In the genomic region with DNA sequence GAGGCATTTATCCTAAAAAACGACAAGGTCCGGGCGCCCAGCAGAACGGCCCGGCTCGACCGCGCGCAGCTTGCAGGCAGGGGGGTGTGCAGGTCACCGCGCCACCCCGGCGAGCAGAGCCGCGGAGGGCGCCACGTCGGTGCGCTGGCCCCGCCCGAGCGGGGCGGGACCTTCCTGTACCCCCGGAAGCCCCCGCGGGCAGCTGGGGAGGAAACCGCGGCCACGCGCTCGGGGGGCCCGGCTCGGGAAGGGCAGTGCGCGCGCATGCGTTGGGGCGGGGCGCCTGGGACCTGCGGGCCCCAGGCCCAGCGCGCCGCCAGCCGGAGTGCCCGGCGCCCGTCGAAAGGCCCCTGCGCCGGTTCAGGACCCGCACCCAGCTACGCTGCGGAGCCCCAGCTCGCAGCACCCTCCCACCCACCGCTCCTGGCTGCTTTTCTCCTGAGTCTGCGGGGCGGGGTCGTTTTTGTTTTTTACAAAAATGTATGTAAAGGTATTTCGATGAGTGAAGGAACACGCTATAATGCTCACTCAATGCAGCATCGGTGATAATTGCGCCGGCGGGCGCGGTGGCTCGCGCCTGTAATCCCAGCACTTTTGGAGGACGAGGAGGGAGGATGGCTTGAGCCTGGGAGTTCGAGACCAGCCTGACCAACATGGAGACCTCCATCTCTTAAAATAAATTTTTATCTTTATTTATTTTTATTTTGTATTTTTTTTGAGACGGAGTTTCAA, we compare ENCODE assay signal across 7 cellular contexts. TPM values are rescaled to one million over a fixed set of nuclear protein-coding genes. Genes with fewer than 3 reads are reported as not detected.
DNase-seq lines count a peak whose midpoint lies in the region; ATAC-seq, FAIRE-seq and TF ChIP-seq lines count a peak whose summit lies in the region.

No MANE protein-coding gene starts in this region.

- DNase-seq in GM19239 (ENCODE audit: insufficient read length, low spot score) (peak; percentile 70), natural killer cell (peak; percentile 87), DMS153 (lab: John Stamatoyannopoulos, UW) (no peak)
- peak; percentile 64 for DNase-seq in activated CD8-positive, alpha-beta memory T cell treated with anti-CD3 and anti-CD28 coated beads, Interleukin-2, amount 50 U/mL, for 24 hours (ENCODE audit: extremely low read depth)
- DNase-seq in stimulated activated naive CD4-positive, alpha-beta T cell (lab: John Stamatoyannopoulos, UW), result peak; percentile 68 to 83 (median 75)

- H3K27me3 ChIP-seq in esophagus (ENCODE audit: control insufficient read depth in 1 of 2, insufficient read depth in 2 of 2, low read length in 2 of 2), result no peaks in the 10 kb centered on the region

- peaks cover 0 to 2% of the 10 kb centered on the region in 2 donors for H3K4me1 ChIP-seq in esophagus (ENCODE audit: control insufficient read depth in 2 of 2, insufficient read depth in 2 of 2, low read length in 1 of 2)

- H3K4me3 ChIP-seq in esophagus (ENCODE audit: low read depth in 1 of 2, low read length in 2 of 2), result peak overlapping the region; percentile 50 to 56

- H3K36me3 ChIP-seq in esophagus (ENCODE audit: control insufficient read depth in 2 of 2, insufficient read depth in 2 of 2, low read length in 1 of 2), result no peaks in the 10 kb centered on the region

- H3K9me3 ChIP-seq in esophagus (ENCODE audit: control insufficient read depth in 2 of 2, insufficient read depth in 1 of 2, low read depth in 1 of 2, low read length in 1 of 2), result no peaks in the 10 kb centered on the region

- H3K27ac Mint-ChIP-seq in natural killer cell, result peak overlapping the region; percentile 83

- no peaks in the 10 kb centered on the region for H3K9me3 Mint-ChIP-seq in natural killer cell

- WGBS in esophagus, 2 donors, result 3 to 4% methylated on average over 60 to 71 of the region's 71 CpGs

- TF ChIP-seq CTCF in natural killer cell (IDR thresholded peaks at IDR 0.05), result no peak

- H3K4me3 Mint-ChIP-seq in natural killer cell, result peak overlapping the region; percentile 80

- H3K4me1 Mint-ChIP-seq in natural killer cell, result peaks cover 0 to 7% of the 10 kb centered on the region in 2 donors

- peak; percentile 77 for ATAC-seq in HG03565 (IDR thresholded peaks at IDR 0.05; ENCODE audit: unreplicated experiment)
- peak; percentile 96 to 97 (median 96) for ATAC-seq in natural killer cell

- no peaks in the 10 kb centered on the region for H3K27me3 Mint-ChIP-seq in natural killer cell (ENCODE audit: low read depth in 2 of 2)

- H3K27ac ChIP-seq in esophagus (ENCODE audit: low read depth in 2 of 2, low read length in 1 of 2), result peak overlapping the region; percentile 57 to 73

- FAIRE-seq in GM19239 (lab: Jason Lieb, UNC), result no peak

- H3K36me3 Mint-ChIP-seq in natural killer cell, result no peaks in the 10 kb centered on the region

- intact Hi-C loops in natural killer cell (cut with micrococcal nuclease), result no loop called here

RNA-seq across cellular contexts. Expression of gene POMC, which starts 47.7 kb away (rescaled TPM):
- 1 to 10 TPM in 1 of 2 donors, under 1 TPM in 1; 0.59 to 2.1 TPM for polyA plus RNA-seq in esophagus
- total RNA-seq in natural killer cell, result 1 to 10 TPM; 4.9 to 6.6 (median 6.0) TPM
